ENCODE assay signal across 13 cellular contexts in the genomic region with DNA sequence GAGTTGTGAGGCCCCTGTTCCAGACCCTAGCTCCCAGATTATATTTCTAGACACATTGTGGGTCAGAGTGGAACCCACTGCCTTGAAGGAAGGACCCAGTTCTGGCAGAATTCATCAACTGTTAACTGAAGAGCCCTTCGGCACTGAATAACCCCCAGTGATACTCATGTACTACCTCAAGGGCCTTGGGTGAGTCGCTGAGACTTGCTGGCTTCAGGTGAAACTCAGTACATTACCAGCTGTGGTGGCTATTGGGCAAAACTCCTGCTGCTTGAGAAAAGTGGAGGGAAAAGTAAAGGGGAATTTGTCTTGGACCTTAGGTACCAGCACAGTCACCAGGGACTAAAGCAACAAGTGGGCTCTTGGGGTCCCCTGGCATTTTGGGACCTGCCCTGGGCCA.
DNase-seq lines count a peak whose midpoint lies in the region; ATAC-seq and TF ChIP-seq lines count a peak whose summit lies in the region.
"Had no signal": no experiment of that assay in that cellular context is flagged by ENCODE, and none has a peak within 500 bp of the region (broad histone marks: within the 10 kb centered on the region; RNA-seq: fewer than 3 reads in every experiment).

No MANE protein-coding gene starts in this region.

- H3K9ac ChIP-seq in mammary epithelial cell (ENCODE audit: insufficient read depth, low read length) = no peak overlapping the region
- H3K9ac ChIP-seq: BLaER1 treated with 17β-estradiol and CSF1 and Interleukin-3, amounts not matched to agents 10 nM and 100 nM had no signal

- BruUV-seq in mammary epithelial cell (replicated peaks; lab: Mats Ljungman, UMichigan) = no TSS peak

- intact Hi-C loops in mammary epithelial cell (cut with micrococcal nuclease) = loop anchor here (5.0 to 10.0 kb wide), 2 partner anchors 95 to 312 kb away; no protein-coding TSS in a partner anchor
- intact Hi-C loops in uterus (cut with DNase I; ENCODE audit: low total_unique reads) = no loop called here
- intact Hi-C loops in head of caudate nucleus (cut with DNase I) = no loop called here

- CTCF ChIA-PET in mammary epithelial cell (lab: Charles Lee; ENCODE audit: low non-redundant PET) = no interaction called here

- TF ChIP-seq CTCF in RWPE2 (IDR thresholded peaks at IDR 0.05; ENCODE audit: poor library complexity, severe bottlenecking) (no peak), mammary epithelial cell (conservative IDR thresholded peaks at IDR 0.05 in 1 of 2, IDR thresholded peaks at IDR 0.05 in 1 of 2; ENCODE audit: extremely low read depth in 1 of 2, insufficient read depth in 1 of 2, low read depth in 1 of 2, low read length in 2 of 2) (no peak), foreskin keratinocyte (conservative IDR thresholded peaks at IDR 0.05) (no peak), uterus (IDR thresholded peaks at IDR 0.05) (no peak)

- dilution Hi-C loops in mammary epithelial cell (cut with HindIII; ENCODE audit: low sequenced_read_pairs) = no loop called here

- H3K4me1 ChIP-seq in RWPE2 (ENCODE audit: insufficient read depth, poor library complexity, severe bottlenecking) (no peaks in the 10 kb centered on the region), mammary epithelial cell (ENCODE audit: insufficient read depth, low read length) (peaks cover 12% of the 10 kb centered on the region), foreskin keratinocyte (no peaks in the 10 kb centered on the region), uterus (no peaks in the 10 kb centered on the region)
- H3K4me1 ChIP-seq: BLaER1 treated with 17β-estradiol and CSF1 and Interleukin-3, amounts not matched to agents 10 nM and 100 nM had no signal

- H3K27ac ChIP-seq in RWPE2 (ENCODE audit: poor library complexity, severe bottlenecking) = peak overlapping the region; percentile 77
- peak overlapping the region; percentile 60 for H3K27ac ChIP-seq in mammary epithelial cell (ENCODE audit: insufficient read depth, low read depth, low read length)
- peak overlapping the region; percentile 23 for H3K27ac ChIP-seq in foreskin keratinocyte
- no peak overlapping the region for H3K27ac ChIP-seq in uterus
- H3K27ac ChIP-seq: BLaER1 treated with 17β-estradiol and CSF1 and Interleukin-3, amounts not matched to agents 10 nM and 100 nM had no signal

- H2AFZ ChIP-seq in mammary epithelial cell (ENCODE audit: low read depth, low read length) = peak overlapping the region; percentile 34
- H2AFZ ChIP-seq: GM23338 had no signal

- H3K79me2 ChIP-seq in mammary epithelial cell (ENCODE audit: insufficient read depth, low read length) = no peaks in the 10 kb centered on the region

- H3K4me3 ChIP-seq in RWPE2 (ENCODE audit: severe bottlenecking) = no peak overlapping the region
- no peak overlapping the region for H3K4me3 ChIP-seq in mammary epithelial cell (replicated peaks in 1 of 3; ENCODE audit: insufficient read depth in 1 of 3, low read depth in 2 of 3, low read length in 3 of 3)
- H3K4me3 ChIP-seq in uterus = no peak overlapping the region
- H3K4me3 ChIP-seq: BLaER1 treated with 17β-estradiol and CSF1 and Interleukin-3, amounts not matched to agents 10 nM and 100 nM; GM23338 had no signal

- no peak for ATAC-seq in RWPE2 (ENCODE audit: low read depth)
- peak; percentile 61 for ATAC-seq in foreskin keratinocyte
- ATAC-seq: CD8-positive, alpha-beta T cell; GM23338 had no signal

- H3K27me3 ChIP-seq in RWPE2 (ENCODE audit: insufficient read depth, poor library complexity, severe bottlenecking) (no peaks in the 10 kb centered on the region), mammary epithelial cell (ENCODE audit: insufficient read depth, low read length) (no peaks in the 10 kb centered on the region), foreskin keratinocyte (no peaks in the 10 kb centered on the region), uterus (no peaks in the 10 kb centered on the region)
- H3K27me3 ChIP-seq: BLaER1 treated with 17β-estradiol and CSF1 and Interleukin-3, amounts not matched to agents 10 nM and 100 nM had no signal

- TF ChIP-seq POLR2A in uterus (IDR thresholded peaks at IDR 0.05) = no peak

- no peak for DNase-seq in RWPE2 (ENCODE audit: low spot score)
- DNase-seq in mammary epithelial cell = peak; percentile 78
- DNase-seq in foreskin keratinocyte = peak; percentile 37 to 80
- DNase-seq in uterus = no peak
- DNase-seq in head of caudate nucleus = no peak
- DNase-seq in activated CD4-positive, alpha-beta T cell treated with anti-CD3 and anti-CD28 coated beads for 48 hours = no peak
- DNase-seq: Calu3; CD8-positive, alpha-beta T cell; DMS79 treated with DMSO at 0.1 percent for 48 hours; GF-D8; HCEC 1CT had no signal

- H4K20me1 ChIP-seq in mammary epithelial cell (ENCODE audit: insufficient read depth, low read length) = no peaks in the 10 kb centered on the region
- H4K20me1 ChIP-seq: BLaER1 treated with 17β-estradiol and CSF1 and Interleukin-3, amounts not matched to agents 10 nM and 100 nM had no signal

- WGBS in mammary epithelial cell (ENCODE audit: low coverage, missing lambda C conversion rate) = 90% methylated on average over 2 of the region's 2 CpGs

- in situ Hi-C loops in mammary epithelial cell (cut with MboI; ENCODE audit: low sequenced_read_pairs in 2 of 2) = no loop called here

- no peaks in the 10 kb centered on the region for H3K9me3 ChIP-seq in RWPE2 (ENCODE audit: severe bottlenecking)
- no peaks in the 10 kb centered on the region for H3K9me3 ChIP-seq in mammary epithelial cell (replicated peaks; ENCODE audit: insufficient read depth, low read length)
- no peaks in the 10 kb centered on the region for H3K9me3 ChIP-seq in uterus
- H3K9me3 ChIP-seq: BLaER1 treated with 17β-estradiol and CSF1 and Interleukin-3, amounts not matched to agents 10 nM and 100 nM had no signal

- H3K36me3 ChIP-seq in RWPE2 (ENCODE audit: low read depth) (no peaks in the 10 kb centered on the region), mammary epithelial cell (ENCODE audit: insufficient read depth, low read length) (no peaks in the 10 kb centered on the region), uterus (no peaks in the 10 kb centered on the region)
- H3K36me3 ChIP-seq: BLaER1 treated with 17β-estradiol and CSF1 and Interleukin-3, amounts not matched to agents 10 nM and 100 nM had no signal

- no peak overlapping the region for H3K4me2 ChIP-seq in mammary epithelial cell (ENCODE audit: insufficient read depth, low read depth, low read length)
- H3K4me2 ChIP-seq: BLaER1 treated with 17β-estradiol and CSF1 and Interleukin-3, amounts not matched to agents 10 nM and 100 nM; GM23338 had no signal

Comparison
In these comparisons a context has a peak if more than half of its experiments do, and no peak if none do; other contexts are left out.
1. DNase-seq: peak in mammary epithelial cell (single experiment) and foreskin keratinocyte (2 of 2); none in RWPE2 (single experiment), uterus (0 of 2), head of caudate nucleus (0 of 42) and activated CD4-positive, alpha-beta T cell treated with anti-CD3 and anti-CD28 coated beads for 48 hours (single experiment).
2. H3K27ac ChIP-seq: peak in RWPE2 (single experiment), mammary epithelial cell (single experiment) and foreskin keratinocyte (single experiment); none in uterus (0 of 2).